In genomic region chr3:171690291-171690690, GRCh38 we compare ENCODE assay signal across 16 cellular contexts.
DNase-seq lines count a peak whose midpoint lies in the region; ATAC-seq and FAIRE-seq lines count a peak whose summit lies in the region.
"Had no signal": no experiment of that assay in that cellular context is flagged by ENCODE, and none has a peak within 500 bp of the region (broad histone marks: within the 10 kb centered on the region; RNA-seq: fewer than 3 reads in every experiment).

No MANE protein-coding gene starts in this region.

- no peaks in the 10 kb centered on the region for H3K36me3 Mint-ChIP-seq in activated naive CD4-positive, alpha-beta T cell treated with anti-CD3 and anti-CD28 coated beads, Interleukin-2, amount 50 U/mL, for 72 hours

- no peaks in the 10 kb centered on the region for H3K9me3 Mint-ChIP-seq in activated naive CD4-positive, alpha-beta T cell treated with anti-CD3 and anti-CD28 coated beads, Interleukin-2, amount 50 U/mL, for 72 hours
- H3K9me3 Mint-ChIP-seq: CD4-positive, alpha-beta T cell had no signal

- H3K27ac Mint-ChIP-seq in activated naive CD4-positive, alpha-beta T cell treated with anti-CD3 and anti-CD28 coated beads, Interleukin-2, amount 50 U/mL, for 72 hours: no peak overlapping the region
- H3K27ac Mint-ChIP-seq: activated CD8-positive, alpha-beta T cell treated with anti-CD3 and anti-CD28 coated beads, Interleukin-2, amount 10 ng/mL, durations not matched to agents 7 days and 5 days; CD4-positive, alpha-beta T cell had no signal

- DNase-seq in GM18507 (ENCODE audit: extremely low spot score, insufficient read length, low read depth): no peak
- DNase-seq in OCI-M1 (lab: John Stamatoyannopoulos, UW): peak; percentile 19
- DNase-seq in pons (ENCODE audit: low spot score): peak; percentile 60
- DNase-seq in SK-N-DZ (ENCODE audit: low spot score): no peak
- DNase-seq in activated naive CD4-positive, alpha-beta T cell treated with anti-CD3 and anti-CD28 coated beads, Interleukin-2, amount 50 U/mL, for 72 hours (ENCODE audit: low spot score in 2 of 2): no peak
- no peak for DNase-seq in NCI-H1694 (lab: John Stamatoyannopoulos, UW)
- DNase-seq: activated CD8-positive, alpha-beta T cell treated with anti-CD3 and anti-CD28 coated beads, Interleukin-2, amount 10 ng/mL, durations not matched to agents 7 days and 5 days; activated gamma-delta T cell treated with Interleukin-2 at 50 U/mL for 16 hours; CD4-positive, alpha-beta T cell; effector CD4-positive, alpha-beta T cell; left cardiac atrium; NCI-H1694 treated with DMSO at 0.1 percent for 48 hours; NCI-H69 had no signal

- FAIRE-seq in GM18507 (lab: Jason Lieb, UNC): peak; percentile 77
- FAIRE-seq: GM12891 had no signal

- ATAC-seq in GM21723 (IDR thresholded peaks at IDR 0.05; ENCODE audit: unreplicated experiment): peak; percentile 66
- no peak for ATAC-seq in activated naive CD4-positive, alpha-beta T cell treated with anti-CD3 and anti-CD28 coated beads, Interleukin-2, amount 50 U/mL, for 72 hours
- ATAC-seq: activated CD8-positive, alpha-beta T cell treated with anti-CD3 and anti-CD28 coated beads, Interleukin-2, amount 10 ng/mL, durations not matched to agents 7 days and 5 days; left cardiac atrium; Right ventricle myocardium inferior had no signal

Comparison
In these comparisons a context has a peak if more than half of its experiments do, and no peak if none do; other contexts are left out.
1. DNase-seq: peak in OCI-M1 (single experiment) and pons (single experiment); none in GM18507 (single experiment), SK-N-DZ (single experiment), activated naive CD4-positive, alpha-beta T cell treated with anti-CD3 and anti-CD28 coated beads, Interleukin-2, amount 50 U/mL, for 72 hours (0 of 2) and NCI-H1694 (single experiment).